10 cellular contexts compared by ENCODE assay signal in genomic region chr2:119252186-119253113, GRCh38. TPM values are rescaled to one million over a fixed set of nuclear protein-coding genes. Genes with fewer than 3 reads are reported as not detected.
DNase-seq lines count a peak whose midpoint lies in the region; ATAC-seq and TF ChIP-seq lines count a peak whose summit lies in the region.
"Had no signal": no experiment of that assay in that cellular context is flagged by ENCODE, and none has a peak within 500 bp of the region (broad histone marks: within the 10 kb centered on the region; RNA-seq: fewer than 3 reads in every experiment).

No MANE protein-coding gene starts in this region.

- H3K27me3 Mint-ChIP-seq in Calu3 (ENCODE audit: unreplicated experiment) (no peaks in the 10 kb centered on the region), Caco-2 (ENCODE audit: insufficient read depth, unreplicated experiment) (no peaks in the 10 kb centered on the region)

- DNase-seq in Calu3 (peak; percentile 34), PC-3 (peak; percentile 94), dermis blood vessel endothelial cell (peak; percentile 81), OCI-M2 (lab: John Stamatoyannopoulos, UW; ENCODE audit: unreplicated experiment) (no peak), Caco-2 (no peak)
- no peak for DNase-seq in NK-92 treated with Interleukin-12 subunit alpha and Interleukin-12 subunit beta, amount 100 ng/mL, for 24 hours (lab: John Stamatoyannopoulos, UW)
- DNase-seq: activated naive CD4-positive, alpha-beta T cell; heart right ventricle had no signal

- H3K27ac Mint-ChIP-seq in Calu3 (ENCODE audit: unreplicated experiment) (peak overlapping the region; percentile 65), Caco-2 (ENCODE audit: unreplicated experiment) (no peak overlapping the region)

- H3K4me3 Mint-ChIP-seq in Calu3 (ENCODE audit: low read depth, unreplicated experiment) (no peak overlapping the region), Caco-2 (ENCODE audit: unreplicated experiment) (no peak overlapping the region)

- BruUV-seq in Calu3 (replicated peaks; lab: Mats Ljungman, UMichigan) (no TSS peak), PC-3 (replicated peaks; lab: Mats Ljungman, UMichigan) (no TSS peak), Caco-2 (replicated peaks; lab: Mats Ljungman, UMichigan) (no TSS peak)

- H3K4me1 Mint-ChIP-seq in Calu3 (ENCODE audit: low read depth, unreplicated experiment) (peaks cover 22% of the 10 kb centered on the region), Caco-2 (ENCODE audit: low read depth, unreplicated experiment) (peaks cover 15% of the 10 kb centered on the region)

- CTCF ChIA-PET in Calu3 (lab: Charles Lee) (interaction anchor here (0.6 to 2.3 kb wide), 5 partner anchors 11 to 443 kb away, joined by 3 to 8 read pairs (median 4); partner anchors contain the start of gene STEAP3), PC-3 (lab: Charles Lee) (interaction anchor here (0.6 kb wide), 2 partner anchors 14 to 388 kb away, joined by 3 read pairs; no protein-coding TSS in a partner anchor), Caco-2 (lab: Charles Lee) (no interaction called here)

- intact Hi-C loops in Calu3 (cut with micrococcal nuclease; ENCODE audit: unreplicated experiment), result no loop called here
- intact Hi-C loops in PC-3 (cut with micrococcal nuclease), result no loop called here
- intact Hi-C loops in Caco-2 (cut with micrococcal nuclease; ENCODE audit: unreplicated experiment), result no loop called here

- no peaks in the 10 kb centered on the region for H4K20me1 ChIP-seq in PC-3 (ENCODE audit: low read length)

- TF ChIP-seq CTCF in Calu3 (IDR thresholded peaks at IDR 0.05; ENCODE audit: unreplicated experiment) (no peak), PC-3 (conservative IDR thresholded peaks at IDR 0.05; ENCODE audit: low read depth, low read length) (0 out of 2 replicates have a peak, but pooled peaks have one; percentile 11), Caco-2 (IDR thresholded peaks at IDR 0.05; ENCODE audit: insufficient read depth in 1 of 2, low read depth in 1 of 2, low read length in 1 of 2, severe bottlenecking in 1 of 2, unreplicated experiment in 1 of 2) (no peak)

- H3K9ac ChIP-seq in PC-3 (ENCODE audit: low read length), result peak overlapping the region; percentile 72

- WGBS in mesodermal cell (ENCODE audit: insufficient coverage in 2 of 2), 2 experiments, result 74 to 78% methylated on average over 6 to 11 of the region's 12 CpGs

- POLR2A ChIA-PET in PC-3 (lab: Charles Lee; ENCODE audit: unreplicated experiment), result interaction anchor here (0.6 kb wide), 1 partner anchor 42 kb away, joined by 5 read pairs; no protein-coding TSS in a partner anchor
- POLR2A ChIA-PET in Caco-2 (lab: Charles Lee), result no interaction called here

- no peaks in the 10 kb centered on the region for H3K27me3 ChIP-seq in PC-3 (ENCODE audit: low read length)
- H3K27me3 ChIP-seq in Caco-2 (replicated peaks; ENCODE audit: control insufficient read depth, insufficient read depth, low read length), result no peaks in the 10 kb centered on the region
- H3K27me3 ChIP-seq: heart right ventricle had no signal

- no peaks in the 10 kb centered on the region for H3K9me2 ChIP-seq in PC-3 (replicated peaks; ENCODE audit: low read length)

- ATAC-seq in PC-3 (peak; percentile 88), HG03571 (IDR thresholded peaks at IDR 0.05; ENCODE audit: unreplicated experiment) (no peak)
- ATAC-seq: heart right ventricle had no signal

- H3K27ac ChIP-seq in PC-3 (ENCODE audit: low read length) (peak overlapping the region; percentile 97), mesodermal cell (ENCODE audit: low read depth, low read length, severe bottlenecking) (peak overlapping the region; percentile 70)
- H3K27ac ChIP-seq: heart right ventricle had no signal

- H3K4me1 ChIP-seq in PC-3 (ENCODE audit: insufficient read depth, low read length) (peaks cover 51% of the 10 kb centered on the region), mesodermal cell (ENCODE audit: control insufficient read depth, insufficient read depth, low read length, poor library complexity, severe bottlenecking) (peaks cover 56% of the 10 kb centered on the region), Caco-2 (peaks cover 21% of the 10 kb centered on the region)

- H3F3A ChIP-seq in PC-3 (ENCODE audit: low read length, unreplicated experiment), result peaks cover 3% of the 10 kb centered on the region

- H3K9me3 Mint-ChIP-seq in Calu3 (ENCODE audit: low read depth, unreplicated experiment) (no peaks in the 10 kb centered on the region), Caco-2 (ENCODE audit: unreplicated experiment) (no peaks in the 10 kb centered on the region)

- H3K36me3 ChIP-seq in PC-3 (ENCODE audit: low read depth, low read length) (peaks cover 13% of the 10 kb centered on the region; the same call in 1 of the 2 replicates), mesodermal cell (ENCODE audit: control insufficient read depth, insufficient read depth, low read length) (peaks cover 18% of the 10 kb centered on the region), Caco-2 (ENCODE audit: control insufficient read depth, insufficient read depth, low read length) (no peaks in the 10 kb centered on the region)

- H2AFZ ChIP-seq in PC-3 (ENCODE audit: low read length), result no peak overlapping the region

- H3K9me3 ChIP-seq in PC-3 (ENCODE audit: low read length), result no peaks in the 10 kb centered on the region
- H3K9me3 ChIP-seq in mesodermal cell (ENCODE audit: control insufficient read depth, low read length), result no peaks in the 10 kb centered on the region
- no peaks in the 10 kb centered on the region for H3K9me3 ChIP-seq in Caco-2
- H3K9me3 ChIP-seq: heart right ventricle had no signal

- H3K4me3 ChIP-seq in PC-3 (ENCODE audit: low read length) (no peak overlapping the region), mesodermal cell (ENCODE audit: extremely low read depth, insufficient read depth, low read length, poor library complexity, severe bottlenecking) (no peak overlapping the region), Caco-2 (ENCODE audit: low read depth, low read length) (no peak overlapping the region)
- H3K4me3 ChIP-seq: heart right ventricle had no signal

- peaks cover 13% of the 10 kb centered on the region; the same call in 1 of the 2 replicates for H3K79me2 ChIP-seq in PC-3 (ENCODE audit: low read length)

- peaks cover 13% of the 10 kb centered on the region for H3K36me3 Mint-ChIP-seq in Calu3 (ENCODE audit: insufficient read depth, unreplicated experiment)
- H3K36me3 Mint-ChIP-seq in Caco-2 (ENCODE audit: insufficient read depth, unreplicated experiment), result peaks cover 8% of the 10 kb centered on the region

- peak overlapping the region; percentile 76 for H3K4me2 ChIP-seq in PC-3 (ENCODE audit: low read length)

RNA-seq across cellular contexts. Expression of gene STEAP3, which starts 28.8 kb away (rescaled TPM):
- total RNA-seq in Calu3 (2022) (28.3 and 30.5 TPM in 2 replicates), PC-3 (2014; rRNA removed) (24.6 and 27.3 TPM in 2 replicates), dermis blood vessel endothelial cell (3.9 and 7.9 TPM in 2 replicates), Caco-2 (2022) (20.1 and 20.4 TPM in 2 replicates)
- 10.5 TPM for polyA plus RNA-seq in mesodermal cell (2013, experiment 1 of 2)
- 7.8 TPM for polyA plus RNA-seq in mesodermal cell (2013, experiment 2 of 2)

Comparison
In these comparisons a context has a peak if more than half of its experiments do, and no peak if none do; other contexts are left out.
1. DNase-seq: peak in Calu3 (single experiment), PC-3 (single experiment) and dermis blood vessel endothelial cell (single experiment); none in OCI-M2 (single experiment), NK-92 treated with Interleukin-12 subunit alpha and Interleukin-12 subunit beta, amount 100 ng/mL, for 24 hours (single experiment) and Caco-2 (0 of 2).